18 cellular contexts compared by ENCODE assay signal in genomic region chr2:230934291-230935131, GRCh38. TPM values are rescaled to one million over a fixed set of nuclear protein-coding genes. Genes with fewer than 3 reads are reported as not detected.
DNase-seq lines count a peak whose midpoint lies in the region; ATAC-seq and TF ChIP-seq lines count a peak whose summit lies in the region.
"Had no signal": no experiment of that assay in that cellular context is flagged by ENCODE, and none has a peak within 500 bp of the region (broad histone marks: within the 10 kb centered on the region; RNA-seq: fewer than 3 reads in every experiment).

No MANE protein-coding gene starts in this region.

- no peaks in the 10 kb centered on the region for H3K36me3 ChIP-seq in lower lobe of right lung
- no peaks in the 10 kb centered on the region for H3K36me3 ChIP-seq in CD8-positive, alpha-beta memory T cell (ENCODE audit: insufficient read depth, low read length)

- intact Hi-C loops in Right ventricle myocardium superior (cut with DNase I) (no loop called here), right cardiac atrium (cut with DNase I) (no loop called here), lower lobe of right lung (cut with DNase I) (no loop called here)
- intact Hi-C loops in activated CD4-positive, alpha-beta T cell treated with anti-CD3 and anti-CD28 coated beads for 36 hours (cut with DNase I, micrococcal nuclease): no loop called here

- H3K4me3 ChIP-seq in right cardiac atrium (ENCODE audit: low read length) (no peak overlapping the region), lower lobe of right lung (no peak overlapping the region)
- no peak overlapping the region for H3K4me3 ChIP-seq in CD8-positive, alpha-beta memory T cell (ENCODE audit: low read length)

- POLR2A ChIA-PET in activated CD4-positive, alpha-beta T cell treated with anti-CD3 and anti-CD28 coated beads for 36 hours (lab: Charles Lee): no interaction called here
- POLR2A ChIA-PET in CD8-positive, alpha-beta memory T cell (lab: Charles Lee): interaction anchor here (0.8 kb wide), 1 partner anchor 27 kb away, joined by 3 read pairs; no protein-coding TSS in a partner anchor

- no peaks in the 10 kb centered on the region for H3K27me3 ChIP-seq in right cardiac atrium (ENCODE audit: control insufficient read depth, insufficient read depth)
- H3K27me3 ChIP-seq in lower lobe of right lung (ENCODE audit: low read depth): no peaks in the 10 kb centered on the region
- H3K27me3 ChIP-seq in CD8-positive, alpha-beta memory T cell (ENCODE audit: insufficient read depth, low read length, poor library complexity, severe bottlenecking): no peaks in the 10 kb centered on the region

- peaks cover 5% of the 10 kb centered on the region for H3K4me1 ChIP-seq in right cardiac atrium (ENCODE audit: control insufficient read depth, insufficient read depth, low read length)
- peaks cover 8% of the 10 kb centered on the region for H3K4me1 ChIP-seq in lower lobe of right lung
- peaks cover 6% of the 10 kb centered on the region for H3K4me1 ChIP-seq in CD8-positive, alpha-beta memory T cell (ENCODE audit: insufficient read depth, low read length)

- no peak for ATAC-seq in Right ventricle myocardium superior (ENCODE audit: poor library complexity)
- no peak for ATAC-seq in right cardiac atrium
- ATAC-seq in activated CD8-positive, alpha-beta memory T cell treated with anti-CD3 and anti-CD28 coated beads, Interleukin-2, amount 10 ng/mL, durations not matched to agents 7 days and 5 days: no peak
- no peak for ATAC-seq in lower lobe of right lung
- ATAC-seq in activated CD4-positive, alpha-beta T cell treated with anti-CD3 and anti-CD28 coated beads for 36 hours: no peak
- ATAC-seq in stimulated activated memory B cell treated with anti-CD40 and anti-IgM and Interleukin-4, amounts not matched to agents 10 μg/mL and 1 μg/mL and 100 μg/mL, for 72 hours: no peak
- ATAC-seq: Panc1, Right ventricle myocardium inferior had no signal

- H3K4me1 Mint-ChIP-seq in activated CD8-positive, alpha-beta memory T cell treated with anti-CD3 and anti-CD28 coated beads, Interleukin-2, amount 10 ng/mL, durations not matched to agents 7 days and 5 days: peaks cover 16% of the 10 kb centered on the region
- peaks cover 7% of the 10 kb centered on the region for H3K4me1 Mint-ChIP-seq in activated CD4-positive, alpha-beta T cell treated with anti-CD3 and anti-CD28 coated beads for 36 hours
- no peaks in the 10 kb centered on the region for H3K4me1 Mint-ChIP-seq in stimulated activated memory B cell treated with anti-CD40 and anti-IgM and Interleukin-4, amounts not matched to agents 10 μg/mL and 1 μg/mL and 100 μg/mL, for 72 hours
- peaks cover 21 to 31% (median 22%) of the 10 kb centered on the region in 3 donors for H3K4me1 Mint-ChIP-seq in CD8-positive, alpha-beta memory T cell
- H3K4me1 Mint-ChIP-seq: B cell had no signal

- TF ChIP-seq CTCF in lower lobe of right lung (IDR thresholded peaks at IDR 0.05): no peak

- DNase-seq in Right ventricle myocardium superior (peak; percentile 33), right cardiac atrium (no peak), lower lobe of right lung (peak; percentile 28), ureter (ENCODE audit: low spot score) (peak; percentile 29)
- DNase-seq in activated CD8-positive, alpha-beta memory T cell treated with anti-CD3 and anti-CD28 coated beads, Interleukin-2, amount 10 ng/mL, durations not matched to agents 7 days and 5 days: peak; percentile 34
- DNase-seq in activated CD4-positive, alpha-beta T cell treated with anti-CD3 and anti-CD28 coated beads for 36 hours: no peak
- no peak for DNase-seq in CD8-positive, alpha-beta memory T cell
- DNase-seq: ACHN, IMR-90, Kasumi-1, NCI-H2029, NCI-H510A, NCI-H82 had no signal

- H3K27ac ChIP-seq in right cardiac atrium (ENCODE audit: low read length) (no peak overlapping the region), lower lobe of right lung (no peak overlapping the region)
- H3K27ac ChIP-seq in CD8-positive, alpha-beta memory T cell (ENCODE audit: low read depth, low read length): no peak overlapping the region

- CTCF ChIA-PET in activated CD8-positive, alpha-beta memory T cell treated with anti-CD3 and anti-CD28 coated beads, Interleukin-2, amount 10 ng/mL, durations not matched to agents 7 days and 5 days (lab: Charles Lee): interaction anchor here (1.0 kb wide), 1 partner anchor 10 kb away, joined by 3 read pairs; the partner anchor contains the start of gene GPR55
- CTCF ChIA-PET in activated CD4-positive, alpha-beta T cell treated with anti-CD3 and anti-CD28 coated beads for 36 hours (lab: Charles Lee): interaction anchor here (1.0 kb wide), 1 partner anchor 50 kb away, joined by 3 read pairs; no protein-coding TSS in a partner anchor
- CTCF ChIA-PET in CD8-positive, alpha-beta memory T cell (lab: Charles Lee): interaction anchor here (2.9 kb wide), 1 partner anchor 53 kb away, joined by 8 read pairs; no protein-coding TSS in a partner anchor

- H3K9me3 Mint-ChIP-seq in activated CD8-positive, alpha-beta memory T cell treated with anti-CD3 and anti-CD28 coated beads, Interleukin-2, amount 10 ng/mL, durations not matched to agents 7 days and 5 days (ENCODE audit: low read depth): peaks cover 11% of the 10 kb centered on the region
- H3K9me3 Mint-ChIP-seq in activated CD4-positive, alpha-beta T cell treated with anti-CD3 and anti-CD28 coated beads for 36 hours (ENCODE audit: low read depth): peaks cover 18% of the 10 kb centered on the region
- peaks cover 8% of the 10 kb centered on the region for H3K9me3 Mint-ChIP-seq in stimulated activated memory B cell treated with anti-CD40 and anti-IgM and Interleukin-4, amounts not matched to agents 10 μg/mL and 1 μg/mL and 100 μg/mL, for 72 hours
- H3K9me3 Mint-ChIP-seq in CD8-positive, alpha-beta memory T cell: peaks cover 9 to 21% (median 14%) of the 10 kb centered on the region in 5 donors

- H3K27ac Mint-ChIP-seq in activated CD8-positive, alpha-beta memory T cell treated with anti-CD3 and anti-CD28 coated beads, Interleukin-2, amount 10 ng/mL, durations not matched to agents 7 days and 5 days: no peak overlapping the region
- no peak overlapping the region for H3K27ac Mint-ChIP-seq in activated CD4-positive, alpha-beta T cell treated with anti-CD3 and anti-CD28 coated beads for 36 hours
- H3K27ac Mint-ChIP-seq in stimulated activated memory B cell treated with anti-CD40 and anti-IgM and Interleukin-4, amounts not matched to agents 10 μg/mL and 1 μg/mL and 100 μg/mL, for 72 hours: no peak overlapping the region
- H3K27ac Mint-ChIP-seq in CD8-positive, alpha-beta memory T cell: peak overlapping the region in 1 of 8 donors; percentile 43
- H3K27ac Mint-ChIP-seq: B cell, H9 had no signal

- no peaks in the 10 kb centered on the region for H3K9me3 ChIP-seq in right cardiac atrium (ENCODE audit: control insufficient read depth, low read length)
- H3K9me3 ChIP-seq in lower lobe of right lung: peaks cover 11% of the 10 kb centered on the region
- H3K9me3 ChIP-seq in CD8-positive, alpha-beta memory T cell (ENCODE audit: low read length): no peaks in the 10 kb centered on the region

- H3K36me3 Mint-ChIP-seq in activated CD8-positive, alpha-beta memory T cell treated with anti-CD3 and anti-CD28 coated beads, Interleukin-2, amount 10 ng/mL, durations not matched to agents 7 days and 5 days: peaks cover 10% of the 10 kb centered on the region
- peaks cover 11% of the 10 kb centered on the region for H3K36me3 Mint-ChIP-seq in activated CD4-positive, alpha-beta T cell treated with anti-CD3 and anti-CD28 coated beads for 36 hours (ENCODE audit: low read depth)
- H3K36me3 Mint-ChIP-seq in stimulated activated memory B cell treated with anti-CD40 and anti-IgM and Interleukin-4, amounts not matched to agents 10 μg/mL and 1 μg/mL and 100 μg/mL, for 72 hours: peaks cover 9% of the 10 kb centered on the region
- H3K36me3 Mint-ChIP-seq in CD8-positive, alpha-beta memory T cell: peaks cover 0 to 8% (median 0%) of the 10 kb centered on the region in 3 donors

- WGBS in right cardiac atrium: 83% methylated on average over 17 of the region's 17 CpGs

- peaks cover 13% of the 10 kb centered on the region for H3K27me3 Mint-ChIP-seq in activated CD8-positive, alpha-beta memory T cell treated with anti-CD3 and anti-CD28 coated beads, Interleukin-2, amount 10 ng/mL, durations not matched to agents 7 days and 5 days
- H3K27me3 Mint-ChIP-seq in activated CD4-positive, alpha-beta T cell treated with anti-CD3 and anti-CD28 coated beads for 36 hours: peaks cover 12% of the 10 kb centered on the region
- H3K27me3 Mint-ChIP-seq in stimulated activated memory B cell treated with anti-CD40 and anti-IgM and Interleukin-4, amounts not matched to agents 10 μg/mL and 1 μg/mL and 100 μg/mL, for 72 hours: peaks cover 26% of the 10 kb centered on the region
- H3K27me3 Mint-ChIP-seq in CD8-positive, alpha-beta memory T cell: peaks cover 2 to 5% of the 10 kb centered on the region in 2 donors

- no peak overlapping the region for H3K4me3 Mint-ChIP-seq in activated CD8-positive, alpha-beta memory T cell treated with anti-CD3 and anti-CD28 coated beads, Interleukin-2, amount 10 ng/mL, durations not matched to agents 7 days and 5 days
- no peak overlapping the region for H3K4me3 Mint-ChIP-seq in activated CD4-positive, alpha-beta T cell treated with anti-CD3 and anti-CD28 coated beads for 36 hours
- no peak overlapping the region for H3K4me3 Mint-ChIP-seq in stimulated activated memory B cell treated with anti-CD40 and anti-IgM and Interleukin-4, amounts not matched to agents 10 μg/mL and 1 μg/mL and 100 μg/mL, for 72 hours
- no peak overlapping the region for H3K4me3 Mint-ChIP-seq in CD8-positive, alpha-beta memory T cell
- H3K4me3 Mint-ChIP-seq: B cell, H9 had no signal

RNA-seq across cellular contexts. Expression of gene GPR55, which starts 9.5 kb away (rescaled TPM):
- total RNA-seq in Right ventricle myocardium superior: not detected
- under 1 TPM in 2 of 4 donors, not detected in 2; 0.18 to 0.20 TPM for total RNA-seq in right cardiac atrium
- polyA plus RNA-seq in right cardiac atrium: not detected
- 10 to 100 TPM; 42.1 to 58.8 TPM for total RNA-seq in activated CD8-positive, alpha-beta memory T cell treated with anti-CD3 and anti-CD28 coated beads, Interleukin-2, amount 10 ng/mL, durations not matched to agents 7 days and 5 days
- 0.74 TPM for total RNA-seq in lower lobe of right lung
- total RNA-seq in ureter: 0.39 TPM
- total RNA-seq in activated CD4-positive, alpha-beta T cell treated with anti-CD3 and anti-CD28 coated beads for 36 hours: 1 to 10 TPM; 3.6 to 4.0 TPM
- total RNA-seq in CD8-positive, alpha-beta memory T cell: 10 to 100 TPM; 11.1 to 11.6 TPM
- 3.5 TPM for polyA plus RNA-seq in CD8-positive, alpha-beta memory T cell
- total RNA-seq: H9, IMR-90, Right ventricle myocardium inferior had no signal

Comparison
In these comparisons a context has a peak if more than half of its experiments do, and no peak if none do; other contexts are left out.
1. DNase-seq: peak in Right ventricle myocardium superior (single experiment), activated CD8-positive, alpha-beta memory T cell treated with anti-CD3 and anti-CD28 coated beads, Interleukin-2, amount 10 ng/mL, durations not matched to agents 7 days and 5 days (single experiment), lower lobe of right lung (single experiment) and ureter (single experiment); none in right cardiac atrium (0 of 3), activated CD4-positive, alpha-beta T cell treated with anti-CD3 and anti-CD28 coated beads for 36 hours (single experiment) and CD8-positive, alpha-beta memory T cell (0 of 5).